8 cellular contexts compared by ENCODE assay signal in the genomic region with DNA sequence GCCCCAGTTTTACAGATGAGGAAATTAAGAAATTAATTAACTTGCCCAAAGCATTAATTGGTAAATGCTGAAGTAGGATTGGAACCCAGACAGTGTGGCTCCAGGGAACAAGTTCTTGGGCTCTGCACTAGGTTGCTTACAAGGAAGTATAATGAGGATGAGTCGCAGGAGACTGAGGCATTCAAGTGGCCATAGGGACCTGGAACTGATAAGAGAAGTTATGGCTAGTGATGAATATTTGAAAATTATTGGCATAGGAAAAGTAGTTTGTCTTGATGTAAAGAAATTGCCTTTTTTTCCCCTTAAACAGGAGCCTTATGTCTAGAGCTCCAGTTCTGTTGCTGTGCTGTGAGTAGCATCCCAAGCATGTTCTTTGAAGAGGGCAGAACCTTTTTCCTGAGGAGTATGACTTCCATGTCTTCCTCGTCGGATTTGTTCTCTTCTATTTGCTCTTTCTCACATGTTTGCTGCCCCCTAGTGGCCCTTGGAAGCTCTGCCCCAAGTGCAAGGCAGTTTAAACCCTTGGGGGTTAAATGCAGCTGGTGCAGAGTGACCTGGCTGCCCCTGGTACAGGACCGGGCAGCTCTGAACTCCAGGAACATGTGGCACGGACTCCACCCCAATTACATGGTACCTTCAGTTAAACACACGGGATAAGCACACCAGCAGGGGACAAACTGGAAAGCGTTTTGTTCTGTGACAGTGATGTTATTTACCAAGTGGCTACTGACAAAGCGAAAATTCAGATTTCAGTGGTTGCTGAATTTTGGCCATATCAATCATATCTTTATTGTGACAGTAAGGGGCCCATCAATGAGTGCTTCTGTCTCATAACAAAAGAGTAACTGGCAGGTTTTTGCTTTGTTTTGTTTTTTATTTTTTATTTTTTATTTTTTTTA.
A peak's percentile ranks its signal among the peaks of the same experiment; 100 is the strongest.
DNase-seq lines count a peak whose midpoint lies in the region; ATAC-seq, FAIRE-seq and TF ChIP-seq lines count a peak whose summit lies in the region.

No MANE protein-coding gene starts in this region.

- peak; percentile 36 for DNase-seq in GM12891 (ENCODE audit: insufficient read length, low spot score)
- peak; percentile 39 for DNase-seq in NCI-H2227 treated with DMSO at 0.1 percent for 48 hours (lab: John Stamatoyannopoulos, UW)
- peak; percentile 42 for DNase-seq in activated CD4-positive, CD25-positive, alpha-beta regulatory T cell treated with anti-CD3 and anti-CD28 coated beads, Interleukin-2, amount 50 U/mL, for 16 hours (ENCODE audit: low read depth, low spot score)
- peak in 42 of 61 donors; percentile 4 to 68 (median 22) for DNase-seq in caudate nucleus (lab: John Stamatoyannopoulos, UW)
- DNase-seq in kidney tubule cell (ENCODE audit: low spot score), result peak; percentile 88
- peak; percentile 58 for DNase-seq in stimulated activated CD4-positive, alpha-beta T cell treated with anti-CD3 and anti-CD28 coated beads, Interleukin-4, amount 100 ng/mL, for 1 hour

- FAIRE-seq in GM12891 (lab: Jason Lieb, UNC), result peak; percentile 85

- H3K27ac ChIP-seq in caudate nucleus (ENCODE audit: low read depth, low read length), result no peak overlapping the region

- peak; percentile 78 for ATAC-seq in HG03066 (IDR thresholded peaks at IDR 0.05; ENCODE audit: low read depth, unreplicated experiment)
- ATAC-seq in GM19395 (IDR thresholded peaks at IDR 0.05; ENCODE audit: unreplicated experiment), result no peak

- no peak for TF ChIP-seq POLR2A in GM12891 (IDR thresholded peaks at IDR 0.05; ENCODE audit: low read depth, low read length)

TF ChIP-seq in GM12891, 5 proteins besides CTCF, POLR2A, EP300 and RAD21:
- TF ChIP-seq PAX5 (IDR thresholded peaks at IDR 0.05; ENCODE audit: insufficient read depth, low read length, severe bottlenecking), result no peak

Comparison
In these comparisons a context has a peak if more than half of its experiments do, and no peak if none do; other contexts are left out.
1. DNase-seq: peak in every context shown above with its lines; median percentile 88 in kidney tubule cell; 58 in stimulated activated CD4-positive, alpha-beta T cell treated with anti-CD3 and anti-CD28 coated beads, Interleukin-4, amount 100 ng/mL, for 1 hour; 42 in activated CD4-positive, CD25-positive, alpha-beta regulatory T cell treated with anti-CD3 and anti-CD28 coated beads, Interleukin-2, amount 50 U/mL, for 16 hours; 39 in NCI-H2227 treated with DMSO at 0.1 percent for 48 hours; 36 in GM12891; 22 in caudate nucleus.